1 cellular context compared by ENCODE assay signal in genomic region chr1:33636209-33636608, GRCh38.
TF ChIP-seq lines count a peak whose summit lies in the region.

No MANE protein-coding gene starts in this region.

TF ChIP-seq in GM23338, 12 proteins besides CTCF, POLR2A, EP300 and RAD21 (continued from another document):
- TF ChIP-seq ZNF462 (CRISPR knock-in tag; IDR thresholded peaks at IDR 0.05) (no peak), ETS1 (IDR thresholded peaks at IDR 0.05) (no peak), JUNB (IDR thresholded peaks at IDR 0.05; ENCODE audit: unreplicated experiment) (no peak), CREB1 (CRISPR knock-in tag; IDR thresholded peaks at IDR 0.05; ENCODE audit: low read depth) (no peak), EZH2phosphoT487 (IDR thresholded peaks at IDR 0.05; ENCODE audit: unreplicated experiment) (no peak), POLR2AphosphoS5 (IDR thresholded peaks at IDR 0.05; ENCODE audit: low read depth) (no peak), EZH2 (IDR thresholded peaks at IDR 0.05; ENCODE audit: low read depth, unreplicated experiment) (no peak), STAT1 (IDR thresholded peaks at IDR 0.05; ENCODE audit: unreplicated experiment) (no peak)
